Comparison of ENCODE assay signal across 10 cellular contexts in genomic region chr2:237698338-237698694, GRCh38.
DNase-seq lines count a peak whose midpoint lies in the region; ATAC-seq and TF ChIP-seq lines count a peak whose summit lies in the region.
"Had no signal": no experiment of that assay in that cellular context is flagged by ENCODE, and none has a peak within 500 bp of the region (broad histone marks: within the 10 kb centered on the region; RNA-seq: fewer than 3 reads in every experiment).

No MANE protein-coding gene starts in this region.

- H4K91ac ChIP-seq in trophoblast cell (ENCODE audit: low read depth, low read length), result peak overlapping the region; percentile 29

- peak overlapping the region; percentile 78 for H3K4ac ChIP-seq in trophoblast cell (ENCODE audit: low read depth, low read length)

- H3K27me3 ChIP-seq in BLaER1 treated with 17β-estradiol and CSF1 and Interleukin-3, amounts not matched to agents 10 nM and 100 nM, result no peaks in the 10 kb centered on the region
- H3K27me3 ChIP-seq in KMS-11 (ENCODE audit: insufficient read depth, low read depth) (no peaks in the 10 kb centered on the region), trophoblast cell (ENCODE audit: insufficient read depth, low read length) (no peaks in the 10 kb centered on the region), MG63 (no peaks in the 10 kb centered on the region)

- no peak for TF ChIP-seq CTCF in KMS-11 (conservative IDR thresholded peaks at IDR 0.05; ENCODE audit: low read depth, low read length)

- no peaks in the 10 kb centered on the region for H3K9me3 Mint-ChIP-seq in dendritic cell treated with granulocyte-macrophage colony-stimulating factor and Interleukin-4, amounts not matched to agents 40 ng/mL and 50 ng/mL, for 4 days

- H2AK5ac ChIP-seq in trophoblast cell (ENCODE audit: low read length), result no peak overlapping the region

- H3K14ac ChIP-seq in trophoblast cell (ENCODE audit: low read length), result no peak overlapping the region

- H3K79me2 ChIP-seq in KMS-11 (ENCODE audit: insufficient read depth, low read depth), result peaks cover 82% of the 10 kb centered on the region
- peaks cover 28% of the 10 kb centered on the region for H3K79me2 ChIP-seq in trophoblast cell (ENCODE audit: control insufficient read depth, insufficient read depth, low read length, poor library complexity)

- peak overlapping the region; percentile 32 for H3K4me3 Mint-ChIP-seq in dendritic cell treated with granulocyte-macrophage colony-stimulating factor and Interleukin-4, amounts not matched to agents 40 ng/mL and 50 ng/mL, for 4 days

- H3K4me2 ChIP-seq in BLaER1 treated with 17β-estradiol and CSF1 and Interleukin-3, amounts not matched to agents 10 nM and 100 nM, result peak overlapping the region; percentile 94 to 100 (median 98)
- H3K4me2 ChIP-seq in KMS-11, result peak overlapping the region; percentile 83
- H3K4me2 ChIP-seq in trophoblast cell (ENCODE audit: low read length), result no peak overlapping the region

- no peak overlapping the region for H2BK5ac ChIP-seq in trophoblast cell (ENCODE audit: low read depth, low read length, poor library complexity)

- H2BK120ac ChIP-seq in trophoblast cell (ENCODE audit: insufficient read depth, low read length, poor library complexity), result no peak overlapping the region

- H3K27ac ChIP-seq in BLaER1 treated with 17β-estradiol and CSF1 and Interleukin-3, amounts not matched to agents 10 nM and 100 nM, result peak overlapping the region in 10 of 11 experiments; percentile 29 to 98 (median 95); a peak in 19 of 22 replicates
- H3K27ac ChIP-seq in KMS-11, result peak overlapping the region; percentile 98
- H3K27ac ChIP-seq in trophoblast cell (ENCODE audit: low read depth, low read length), result no peak overlapping the region
- H3K27ac ChIP-seq: GM23248 had no signal

- H3K18ac ChIP-seq in trophoblast cell (ENCODE audit: low read length), result no peak overlapping the region

- no peak overlapping the region for H3K23ac ChIP-seq in trophoblast cell (ENCODE audit: low read length)

- H3K9me3 ChIP-seq in BLaER1 treated with 17β-estradiol and CSF1 and Interleukin-3, amounts not matched to agents 10 nM and 100 nM (replicated peaks in 1 of 11), result no peaks in the 10 kb centered on the region
- no peaks in the 10 kb centered on the region for H3K9me3 ChIP-seq in trophoblast cell (ENCODE audit: insufficient read depth, low read depth, low read length)
- H3K9me3 ChIP-seq in MG63, result no peaks in the 10 kb centered on the region

- no peaks in the 10 kb centered on the region for H3K27me3 Mint-ChIP-seq in dendritic cell treated with granulocyte-macrophage colony-stimulating factor and Interleukin-4, amounts not matched to agents 40 ng/mL and 50 ng/mL, for 4 days

- ATAC-seq in GM19463 (IDR thresholded peaks at IDR 0.05; ENCODE audit: unreplicated experiment), result no peak

- H4K8ac ChIP-seq in trophoblast cell (ENCODE audit: low read depth, low read length), result no peak overlapping the region

- peak overlapping the region in 4 of 10 experiments; percentile 5 to 38 (median 21); a peak in 5 of 20 replicates for H3K4me3 ChIP-seq in BLaER1 treated with 17β-estradiol and CSF1 and Interleukin-3, amounts not matched to agents 10 nM and 100 nM
- H3K4me3 ChIP-seq in KMS-11 (IDR thresholded peaks at IDR 0.05; ENCODE audit: insufficient read depth, low read depth, low read length) (no peak overlapping the region), trophoblast cell (ENCODE audit: low read depth, low read length) (no peak overlapping the region), MG63 (no peak overlapping the region)
- H3K4me3 ChIP-seq: GM23248 had no signal

- peak overlapping the region; percentile 93 for H3K27ac Mint-ChIP-seq in dendritic cell treated with granulocyte-macrophage colony-stimulating factor and Interleukin-4, amounts not matched to agents 40 ng/mL and 50 ng/mL, for 4 days

- no peak overlapping the region for H4K12ac ChIP-seq in trophoblast cell (ENCODE audit: low read depth, low read length)

- H3K4me1 ChIP-seq in BLaER1 treated with 17β-estradiol and CSF1 and Interleukin-3, amounts not matched to agents 10 nM and 100 nM, result peaks cover 89 to 100% (median 96%) of the 10 kb centered on the region in 10 experiments
- H3K4me1 ChIP-seq in KMS-11 (ENCODE audit: low read depth, poor library complexity, severe bottlenecking) (peaks cover 100% of the 10 kb centered on the region), trophoblast cell (ENCODE audit: control insufficient read depth in 1 of 2, insufficient read depth in 2 of 2, low read length in 2 of 2) (peaks cover 59 to 69% of the 10 kb centered on the region in 2 experiments)

- peak overlapping the region; percentile 47 for H2BK12ac ChIP-seq in trophoblast cell (ENCODE audit: low read length)

- peaks cover 87% of the 10 kb centered on the region for H3K36me3 Mint-ChIP-seq in dendritic cell treated with granulocyte-macrophage colony-stimulating factor and Interleukin-4, amounts not matched to agents 40 ng/mL and 50 ng/mL, for 4 days (ENCODE audit: low read depth)

- peak overlapping the region; percentile 89 to 99 (median 98); a peak in 20 of 22 replicates for H3K9ac ChIP-seq in BLaER1 treated with 17β-estradiol and CSF1 and Interleukin-3, amounts not matched to agents 10 nM and 100 nM
- peak overlapping the region; percentile 49; the same call in 1 of the 2 replicates for H3K9ac ChIP-seq in KMS-11
- H3K9ac ChIP-seq in trophoblast cell (ENCODE audit: low read length), result no peak overlapping the region
- H3K9ac ChIP-seq: GM23248 had no signal

- H4K20me1 ChIP-seq in BLaER1 treated with 17β-estradiol and CSF1 and Interleukin-3, amounts not matched to agents 10 nM and 100 nM, result peaks cover 68 to 100% (median 89%) of the 10 kb centered on the region in 11 experiments
- H4K20me1 ChIP-seq in KMS-11 (ENCODE audit: insufficient read depth), result no peaks in the 10 kb centered on the region

- H3K79me1 ChIP-seq in trophoblast cell (ENCODE audit: low read length), result peaks cover 25% of the 10 kb centered on the region

- H3K4me1 Mint-ChIP-seq in dendritic cell treated with granulocyte-macrophage colony-stimulating factor and Interleukin-4, amounts not matched to agents 40 ng/mL and 50 ng/mL, for 4 days (ENCODE audit: low read depth), result peaks cover 99% of the 10 kb centered on the region

- no CpG with 5 or more reads among the region's 5 CpGs for WGBS in trophoblast cell (ENCODE audit: extremely low coverage, insufficient coverage, insufficient read length)

- intact Hi-C loops in dendritic cell treated with granulocyte-macrophage colony-stimulating factor and Interleukin-4, amounts not matched to agents 40 ng/mL and 50 ng/mL, for 4 days (cut with micrococcal nuclease), result no loop called here

- no peak for DNase-seq in trophoblast cell
- no peak for DNase-seq in Ammon's horn (ENCODE audit: low spot score)
- no peak for DNase-seq in MG63
- no peak for DNase-seq in MV-4-11 (lab: John Stamatoyannopoulos, UW)
- DNase-seq: anterior cingulate cortex, GM23248 had no signal

- peaks cover 0 to 6% (median 0%) of the 10 kb centered on the region in 11 experiments; a peak in 6 of 22 replicates for H3K36me3 ChIP-seq in BLaER1 treated with 17β-estradiol and CSF1 and Interleukin-3, amounts not matched to agents 10 nM and 100 nM
- no peaks in the 10 kb centered on the region for H3K36me3 ChIP-seq in KMS-11 (ENCODE audit: insufficient read depth)
- H3K36me3 ChIP-seq in trophoblast cell (ENCODE audit: control insufficient read depth in 1 of 2, insufficient read depth in 2 of 2, low read length in 2 of 2), result no peaks in the 10 kb centered on the region
- H3K36me3 ChIP-seq in MG63, result peaks cover 11% of the 10 kb centered on the region

- H2AFZ ChIP-seq in KMS-11 (ENCODE audit: low read depth), result no peak overlapping the region
- H2AFZ ChIP-seq in trophoblast cell (ENCODE audit: insufficient read depth, low read length, poor library complexity), result no peak overlapping the region
- H2AFZ ChIP-seq: GM23248 had no signal
